24 cellular contexts compared by ENCODE assay signal in the genomic region with DNA sequence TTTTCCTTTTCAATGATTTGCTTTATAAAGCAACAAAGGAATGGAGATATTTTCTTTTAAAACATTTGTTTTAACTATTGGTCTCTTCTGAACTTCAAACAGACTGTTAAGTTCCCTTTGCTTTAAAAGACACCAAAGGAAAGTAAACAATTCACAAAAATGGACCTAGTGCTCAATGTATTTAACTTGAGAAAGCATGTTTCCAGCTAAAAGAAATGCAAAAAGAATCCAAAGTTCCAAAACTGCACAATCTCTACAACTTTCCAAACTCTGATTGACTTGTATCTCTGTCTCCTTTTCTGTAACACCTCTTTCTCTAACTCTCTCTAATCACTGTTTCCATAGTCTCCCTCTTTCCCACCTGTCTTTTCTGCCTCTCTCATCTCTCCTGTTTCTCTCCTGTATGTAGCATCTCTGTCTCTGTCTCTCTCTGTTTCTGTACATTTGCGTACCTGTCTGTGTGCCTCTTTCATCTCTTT.
"Had no signal": no experiment of that assay in that cellular context is flagged by ENCODE, and none has a peak within 500 bp of the region (broad histone marks: within the 10 kb centered on the region; RNA-seq: fewer than 3 reads in every experiment).

No MANE protein-coding gene starts in this region.

- H3K36me3 ChIP-seq: brain microvascular endothelial cell, pancreas, prostate gland, spleen, WERI-Rb-1 had no signal

- H3K27me3 ChIP-seq: brain microvascular endothelial cell, dorsolateral prefrontal cortex, pancreas, spleen had no signal

- DNase-seq: activated CD4-positive, alpha-beta T cell treated with anti-CD3 and anti-CD28 coated beads for 48 hours; activated CD4-positive, alpha-beta T cell treated with anti-CD3 and anti-CD28 coated beads, Interleukin-2, amount 50 U/mL, for 48 hours; activated CD8-positive, alpha-beta memory T cell treated with anti-CD3 and anti-CD28 coated beads for 24 hours; activated gamma-delta T cell; activated naive CD4-positive, alpha-beta T cell treated with anti-CD3 and anti-CD28 coated beads, Interleukin-2, amount 50 U/mL, for 16 hours; activated T-cell treated with anti-CD3 and anti-CD28 coated beads, Interleukin-2, amount 50 U/mL, for 1 hour; amniotic stem cell; brain microvascular endothelial cell; dorsolateral prefrontal cortex; effector memory CD4-positive, alpha-beta T cell; erythroblast; head of caudate nucleus; hypothalamus; immature natural killer cell; mucosa of descending colon; pancreas; spleen; stimulated activated naive CD8-positive, alpha-beta T cell treated with anti-CD3 and anti-CD28 coated beads, Interleukin-15, Interleukin-2, amounts not matched to agents 100 U/mL and 50 U/mL, for 24 hours; WERI-Rb-1 had no signal

- FAIRE-seq: astrocyte, pancreas had no signal

- H3K4me1 ChIP-seq: prostate gland, spleen had no signal

- H3K9me3 ChIP-seq: mucosa of descending colon, pancreas, prostate gland, spleen had no signal

- H3K27ac ChIP-seq: brain microvascular endothelial cell, coronary artery, dorsolateral prefrontal cortex, pancreas, prostate gland, spleen, WERI-Rb-1 had no signal

- H3K4me3 ChIP-seq: coronary artery, dorsolateral prefrontal cortex, mucosa of descending colon, pancreas, prostate gland, spleen had no signal

- ATAC-seq: activated CD4-positive, CD25-positive, alpha-beta regulatory T cell treated with anti-CD3 and anti-CD28 coated beads, Interleukin-2, amount 50 U/mL, for 24 hours; left lobe of liver; mucosa of descending colon; pancreas; stimulated activated naive CD8-positive, alpha-beta T cell treated with anti-CD3 and anti-CD28 coated beads, Interleukin-15, Interleukin-2, amounts not matched to agents 100 U/mL and 50 U/mL, for 24 hours had no signal
